ENCODE assay signal across 23 cellular contexts in genomic region chr9:77911928-77912327, GRCh38.
A peak's percentile ranks its signal among the peaks of the same experiment; 100 is the strongest.
DNase-seq lines count a peak whose midpoint lies in the region; ATAC-seq, FAIRE-seq and TF ChIP-seq lines count a peak whose summit lies in the region.
"Had no signal": no experiment of that assay in that cellular context is flagged by ENCODE, and none has a peak within 500 bp of the region (broad histone marks: within the 10 kb centered on the region; RNA-seq: fewer than 3 reads in every experiment).

No MANE protein-coding gene starts in this region.

- no peaks in the 10 kb centered on the region for H3K79me2 ChIP-seq in HepG2 (ENCODE audit: insufficient read depth, low read length)

- H3K4me1 Mint-ChIP-seq in T-helper 17 cell, result peaks cover 51% of the 10 kb centered on the region

- TF ChIP-seq EP300 in HepG2 (IDR thresholded peaks at IDR 0.05; ENCODE audit: low read depth in 2 of 2, low read length in 2 of 2) (no peak), HepG2 (CRISPR knock-in tag; IDR thresholded peaks at IDR 0.05; ENCODE audit: borderline replicate concordance) (no peak)

- peaks cover 0 to 12% (median 5%) of the 10 kb centered on the region in 4 donors for H3K4me1 ChIP-seq in liver (ENCODE audit: control insufficient read depth in 4 of 4, insufficient read depth in 4 of 4, low read length in 3 of 4)
- H3K4me1 ChIP-seq in HepG2 (ENCODE audit: insufficient read depth, low read length), result no peaks in the 10 kb centered on the region
- no peaks in the 10 kb centered on the region for H3K4me1 ChIP-seq in right lobe of liver

- TF ChIP-seq RAD21 in liver (IDR thresholded peaks at IDR 0.05) (peak in 1 of 2 donors; percentile 16), HepG2 (CRISPR knock-in tag; IDR thresholded peaks at IDR 0.05) (no peak)

- TF ChIP-seq CTCF in liver (IDR thresholded peaks at IDR 0.05; ENCODE audit: low read depth, low read length, missing input control) (no peak), HepG2 (CRISPR knock-in tag; IDR thresholded peaks at IDR 0.05) (no peak), right lobe of liver (IDR thresholded peaks at IDR 0.05) (no peak)

- POLR2A ChIA-PET in HepG2 (lab: Yijun Ruan, JAX), result no interaction called here

- H3K9ac ChIP-seq in liver (ENCODE audit: low read depth in 1 of 2, low read length in 2 of 2), result no peak overlapping the region
- no peak overlapping the region for H3K9ac ChIP-seq in HepG2 (ENCODE audit: insufficient read depth, low read depth, low read length)
- H3K9ac ChIP-seq: BLaER1 treated with 17β-estradiol and CSF1 and Interleukin-3, amounts not matched to agents 10 nM and 100 nM had no signal

- peaks cover 7% of the 10 kb centered on the region for H3K36me3 Mint-ChIP-seq in T-helper 17 cell (ENCODE audit: low read depth)

- CTCF ChIA-PET in HepG2 (lab: Yijun Ruan, JAX; ENCODE audit: low intra/inter-chr PET ratio, low total read pairs), result no interaction called here

- no peaks in the 10 kb centered on the region for H3K27me3 ChIP-seq in liver (ENCODE audit: control insufficient read depth in 4 of 4, insufficient read depth in 4 of 4, low read length in 3 of 4)
- H3K27me3 ChIP-seq in HepG2 (ENCODE audit: control insufficient read depth in 1 of 2, insufficient read depth in 2 of 2, low read length in 2 of 2), result no peaks in the 10 kb centered on the region
- no peaks in the 10 kb centered on the region for H3K27me3 ChIP-seq in right lobe of liver
- H3K27me3 ChIP-seq: BLaER1 treated with 17β-estradiol and CSF1 and Interleukin-3, amounts not matched to agents 10 nM and 100 nM had no signal

- H3K27ac ChIP-seq in liver (ENCODE audit: low read depth in 1 of 2, low read length in 2 of 2) (no peak overlapping the region), HepG2 (ENCODE audit: extremely low read length, insufficient read depth, low read length) (no peak overlapping the region), right lobe of liver (no peak overlapping the region)
- H3K27ac ChIP-seq: BLaER1 treated with 17β-estradiol and CSF1 and Interleukin-3, amounts not matched to agents 10 nM and 100 nM; SK-N-MC had no signal

- ATAC-seq in HepG2 (no peak), T-helper 17 cell (no peak), right lobe of liver (peak; percentile 67 to 84 (median 78)), HG02840 (IDR thresholded peaks at IDR 0.05; ENCODE audit: low FRiP score, unreplicated experiment) (no peak), GM18909 (IDR thresholded peaks at IDR 0.05; ENCODE audit: poor library complexity, unreplicated experiment) (no peak)

- H3K4me3 ChIP-seq in liver (ENCODE audit: low read depth in 1 of 3, low read length in 3 of 3) (no peak overlapping the region), HepG2 (replicated peaks in 1 of 3; ENCODE audit: insufficient read depth in 1 of 3, low read depth in 2 of 3, low read length in 3 of 3) (no peak overlapping the region), right lobe of liver (no peak overlapping the region)
- H3K4me3 ChIP-seq: BLaER1 treated with 17β-estradiol and CSF1 and Interleukin-3, amounts not matched to agents 10 nM and 100 nM; SK-N-MC had no signal

- TF ChIP-seq POLR2A in HepG2 (IDR thresholded peaks at IDR 0.05; ENCODE audit: insufficient read depth in 1 of 2, low read depth in 2 of 2, low read length in 2 of 2) (no peak), right lobe of liver (IDR thresholded peaks at IDR 0.05) (no peak)

- BruUV-seq in HepG2 (replicated peaks; lab: Mats Ljungman, UMichigan), result no TSS peak

- H3K4me2 ChIP-seq in HepG2 (ENCODE audit: low read depth, low read length), result no peak overlapping the region

- H3K36me3 ChIP-seq in liver (ENCODE audit: control insufficient read depth in 4 of 4, insufficient read depth in 3 of 4, low read depth in 1 of 4, low read length in 3 of 4) (no peaks in the 10 kb centered on the region), HepG2 (replicated peaks in 1 of 2; ENCODE audit: control insufficient read depth in 1 of 2, insufficient read depth in 2 of 2, low read length in 2 of 2) (no peaks in the 10 kb centered on the region; a peak in 1 of 5 replicates), right lobe of liver (no peaks in the 10 kb centered on the region)

- no peaks in the 10 kb centered on the region for H3K27me3 Mint-ChIP-seq in T-helper 17 cell

- DNase-seq in HepG2 (ENCODE audit: low spot score) (no peak), T-helper 17 cell (no peak), right lobe of liver (no peak), HK-2 (ENCODE audit: unreplicated experiment) (no peak), kidney tubule cell (ENCODE audit: low spot score) (no peak)
- DNase-seq: CD8-positive, alpha-beta memory T cell; DMS 273 treated with DMSO at 0.1 percent for 48 hours; DMS79; GF-D8; Kasumi-1; NCI-H1105 treated with DMSO at 0.1 percent for 48 hours; NCI-H2029; NCI-H446; NCI-H524 treated with DMSO at 0.1 percent for 48 hours; NCI-H774; SIG-M5 had no signal

- H3K9me3 ChIP-seq in liver (ENCODE audit: control insufficient read depth in 4 of 4, low read length in 3 of 4) (no peaks in the 10 kb centered on the region), HepG2 (ENCODE audit: low read length) (no peaks in the 10 kb centered on the region), T-helper 17 cell (ENCODE audit: control insufficient read depth, low read length, poor library complexity, severe bottlenecking) (no peaks in the 10 kb centered on the region), right lobe of liver (no peaks in the 10 kb centered on the region)

- no peak overlapping the region for H2AFZ ChIP-seq in HepG2 (ENCODE audit: low read length)

- in situ Hi-C loops in HepG2 (cut with HindIII; ENCODE audit: extremely low pct_ligation_motif_present, low pct_unique_long_range_greater_than_20kb), result no loop called here

- 68% methylated on average over 2 of the region's 2 CpGs for WGBS in liver
- WGBS in HepG2 (ENCODE audit: low lambda C conversion rate), result 96% methylated on average over 2 of the region's 2 CpGs
- WGBS in right lobe of liver (ENCODE audit: insufficient coverage, low coverage, low lambda C conversion rate, missing lambda C conversion rate), result 58% methylated on average over 2 of the region's 2 CpGs

- H4K20me1 ChIP-seq in HepG2 (ENCODE audit: insufficient read depth, low read length), result no peaks in the 10 kb centered on the region

- no peak for FAIRE-seq in HepG2 (lab: Jason Lieb, UNC)
- FAIRE-seq: GM12891, RCC 7860 had no signal

- H3K27ac Mint-ChIP-seq in T-helper 17 cell, result peak overlapping the region; percentile 2
- H3K27ac Mint-ChIP-seq: CD8-positive, alpha-beta memory T cell had no signal

- intact Hi-C loops in HepG2 (cut with micrococcal nuclease; ENCODE audit: unreplicated experiment) (no loop called here), right lobe of liver (cut with DNase I) (no loop called here)

- H3K4me3 Mint-ChIP-seq in T-helper 17 cell, result no peak overlapping the region
- H3K4me3 Mint-ChIP-seq: CD8-positive, alpha-beta memory T cell had no signal

TF ChIP-seq in liver, 16 proteins besides CTCF, POLR2A, EP300 and RAD21:
- peak; percentile 18 for TF ChIP-seq FOXA2 (IDR thresholded peaks at IDR 0.05)
- TF ChIP-seq JUND (IDR thresholded peaks at IDR 0.05), result no peak

TF ChIP-seq in HepG2, 621 proteins besides CTCF, POLR2A, EP300 and RAD21:
- TF ChIP-seq PHF20 (CRISPR knock-in tag; IDR thresholded peaks at IDR 0.05), result no peak
- no peak for TF ChIP-seq ARID2 (CRISPR knock-in tag; IDR thresholded peaks at IDR 0.05; ENCODE audit: borderline replicate concordance)
- TF ChIP-seq ZNF75D (CRISPR knock-in tag; IDR thresholded peaks at IDR 0.05; ENCODE audit: borderline replicate concordance), result no peak
- no peak for TF ChIP-seq ZNF281 (CRISPR knock-in tag; IDR thresholded peaks at IDR 0.05; ENCODE audit: borderline replicate concordance)
- no peak for TF ChIP-seq ZNF34 (CRISPR knock-in tag; IDR thresholded peaks at IDR 0.05; ENCODE audit: borderline replicate concordance)
- TF ChIP-seq TCF7 (IDR thresholded peaks at IDR 0.05; ENCODE audit: low read depth), result no peak
- no peak for TF ChIP-seq ZNF136 (CRISPR knock-in tag; IDR thresholded peaks at IDR 0.05; ENCODE audit: low read depth)

Comparison
In these comparisons a context has a peak if more than half of its experiments do, and no peak if none do; other contexts are left out.
1. ATAC-seq: peak in right lobe of liver (4 of 4); none in HepG2 (single experiment), T-helper 17 cell (single experiment), HG02840 (single experiment) and GM18909 (single experiment).